27 cellular contexts compared by ENCODE assay signal in genomic region chr3:110138966-110139555, GRCh38.
A peak's percentile ranks its signal among the peaks of the same experiment; 100 is the strongest.
DNase-seq lines count a peak whose midpoint lies in the region; ATAC-seq and TF ChIP-seq lines count a peak whose summit lies in the region.
"Had no signal": no experiment of that assay in that cellular context is flagged by ENCODE, and none has a peak within 500 bp of the region (broad histone marks: within the 10 kb centered on the region; RNA-seq: fewer than 3 reads in every experiment).

No MANE protein-coding gene starts in this region.

- DNase-seq in DMS53 treated with DMSO at 0.1 percent for 48 hours (lab: John Stamatoyannopoulos, UW; ENCODE audit: unreplicated experiment), result peak; percentile 52
- peak; percentile 20 for DNase-seq in HPDE6-E6E7 (ENCODE audit: extremely low spot score)
- peak; percentile 3 for DNase-seq in astrocyte of the hippocampus (ENCODE audit: low read depth, low spot score)
- DNase-seq in lung (ENCODE audit: low spot score), result peak; percentile 53
- DNase-seq in CD14-positive monocyte (ENCODE audit: low spot score), result no peak
- DNase-seq: activated CD4-positive, alpha-beta T cell treated with anti-CD3 and anti-CD28 coated beads, Interleukin-2, amount 50 U/mL, for 4 hours; activated naive CD4-positive, alpha-beta T cell; activated T-cell treated with anti-CD3 and anti-CD28 coated beads, Interleukin-2, amount 50 U/mL, for 72 hours; EL; gastrocnemius medialis; GOT3; kidney glomerular epithelial cell; mammary epithelial cell; mucosa of descending colon; natural killer cell; NCI-H1092; NCI-H2107; Right ventricle myocardium superior; T-helper 17 cell; trophoblast cell had no signal

- H3K36me3 Mint-ChIP-seq in CD14-positive monocyte, result no peaks in the 10 kb centered on the region
- H3K36me3 Mint-ChIP-seq: natural killer cell; stimulated activated effector memory CD8-positive, alpha-beta T cell treated with anti-CD3 and anti-CD28 coated beads, Interleukin-12 subunit alpha, Interleukin-12 subunit beta, amount 100 ng/mL, for 72 hours had no signal

- peaks cover 4 to 17% (median 10%) of the 10 kb centered on the region in 7 donors for H3K9me3 Mint-ChIP-seq in CD14-positive monocyte

- peaks cover 0 to 5% of the 10 kb centered on the region in 2 donors for H3K9me3 ChIP-seq in lung (ENCODE audit: control insufficient read depth in 2 of 2, insufficient read depth in 1 of 2, low read length in 1 of 2)
- H3K9me3 ChIP-seq: gastrocnemius medialis, mucosa of descending colon had no signal

- H3K27ac Mint-ChIP-seq in CD14-positive monocyte, result no peak overlapping the region
- H3K27ac Mint-ChIP-seq: activated T-cell treated with anti-CD3 and anti-CD28 coated beads, Interleukin-2, amount 50 U/mL, for 72 hours; natural killer cell; stimulated activated effector memory CD8-positive, alpha-beta T cell treated with anti-CD3 and anti-CD28 coated beads, Interleukin-12 subunit alpha, Interleukin-12 subunit beta, amount 100 ng/mL, for 72 hours; T-helper 17 cell had no signal

- H3K27me3 Mint-ChIP-seq in CD14-positive monocyte (ENCODE audit: low read depth in 3 of 3), result no peaks in the 10 kb centered on the region
- H3K27me3 Mint-ChIP-seq: T-helper 17 cell had no signal

- no peak overlapping the region for H3K4me3 Mint-ChIP-seq in CD14-positive monocyte
- H3K4me3 Mint-ChIP-seq: activated T-cell treated with anti-CD3 and anti-CD28 coated beads, Interleukin-2, amount 50 U/mL, for 72 hours; natural killer cell; stimulated activated effector memory CD8-positive, alpha-beta T cell treated with anti-CD3 and anti-CD28 coated beads, Interleukin-12 subunit alpha, Interleukin-12 subunit beta, amount 100 ng/mL, for 72 hours; T-helper 17 cell had no signal

- TF ChIP-seq CTCF in lung (IDR thresholded peaks at IDR 0.05; ENCODE audit: control extremely low read depth, extremely low read depth) (no peak), CD14-positive monocyte (IDR thresholded peaks at IDR 0.05) (no peak)

- intact Hi-C loops in CD14-positive monocyte (cut with micrococcal nuclease), result no loop called here

- no peaks in the 10 kb centered on the region for H3K4me1 ChIP-seq in lung (ENCODE audit: control insufficient read depth in 2 of 2, insufficient read depth in 2 of 2, low read length in 2 of 2)
- H3K4me1 ChIP-seq: BLaER1 treated with 17β-estradiol and CSF1 and Interleukin-3, amounts not matched to agents 10 nM and 100 nM; gastrocnemius medialis had no signal

- WGBS in lung, 2 donors, result 54 to 68% methylated on average over 5 of the region's 5 CpGs

- no peaks in the 10 kb centered on the region for H3K4me1 Mint-ChIP-seq in CD14-positive monocyte
- H3K4me1 Mint-ChIP-seq: natural killer cell; stimulated activated effector memory CD8-positive, alpha-beta T cell treated with anti-CD3 and anti-CD28 coated beads, Interleukin-12 subunit alpha, Interleukin-12 subunit beta, amount 100 ng/mL, for 72 hours had no signal

- no peaks in the 10 kb centered on the region for H3K27me3 ChIP-seq in lung (ENCODE audit: control insufficient read depth, insufficient read depth)
- H3K27me3 ChIP-seq: BLaER1 treated with 17β-estradiol and CSF1 and Interleukin-3, amounts not matched to agents 10 nM and 100 nM; gastrocnemius medialis had no signal

- H3K27ac ChIP-seq in lung (ENCODE audit: low read depth in 1 of 2, low read length in 1 of 2), result peak overlapping the region in 1 of 2 donors; percentile 53
- H3K27ac ChIP-seq: BLaER1 treated with 17β-estradiol and CSF1 and Interleukin-3, amounts not matched to agents 10 nM and 100 nM; gastrocnemius medialis had no signal

- no peaks in the 10 kb centered on the region for H3K36me3 ChIP-seq in lung (ENCODE audit: control insufficient read depth in 2 of 2, insufficient read depth in 2 of 2, low read length in 2 of 2)
- H3K36me3 ChIP-seq: BLaER1 treated with 17β-estradiol and CSF1 and Interleukin-3, amounts not matched to agents 10 nM and 100 nM; gastrocnemius medialis had no signal

- no peak overlapping the region for H3K4me3 ChIP-seq in lung
- H3K4me3 ChIP-seq: BLaER1 treated with 17β-estradiol and CSF1 and Interleukin-3, amounts not matched to agents 10 nM and 100 nM; gastrocnemius medialis; K562; mucosa of descending colon had no signal

- ATAC-seq in lung (ENCODE audit: insufficient read depth, low FRiP score) (peak; percentile 79), GM18870 (IDR thresholded peaks at IDR 0.05; ENCODE audit: unreplicated experiment) (no peak), HG02678 (IDR thresholded peaks at IDR 0.05; ENCODE audit: unreplicated experiment) (no peak)
- ATAC-seq: activated CD4-positive, CD25-positive, alpha-beta regulatory T cell treated with anti-CD3 and anti-CD28 coated beads, Interleukin-2, amount 50 U/mL, for 24 hours; activated T-cell treated with anti-CD3 and anti-CD28 coated beads, Interleukin-2, amount 50 U/mL, for 72 hours; gastrocnemius medialis; K562; mucosa of descending colon; natural killer cell; Panc1; stimulated activated effector memory CD8-positive, alpha-beta T cell treated with anti-CD3 and anti-CD28 coated beads, Interleukin-12 subunit alpha, Interleukin-12 subunit beta, amount 100 ng/mL, for 72 hours; T-helper 17 cell had no signal
